In genomic region chr12:10213168-10214130, GRCh38 we compare ENCODE assay signal across 9 cellular contexts. TPM values are rescaled to one million over a fixed set of nuclear protein-coding genes. Genes with fewer than 3 reads are reported as not detected.
DNase-seq lines count a peak whose midpoint lies in the region; ATAC-seq and TF ChIP-seq lines count a peak whose summit lies in the region.
"Had no signal": no experiment of that assay in that cellular context is flagged by ENCODE, and none has a peak within 500 bp of the region (broad histone marks: within the 10 kb centered on the region; RNA-seq: fewer than 3 reads in every experiment).

No MANE protein-coding gene starts in this region.

- peaks cover 9% of the 10 kb centered on the region for H3K36me3 ChIP-seq in IMR-90 (ENCODE audit: control insufficient read depth, insufficient read depth, low read length)
- H3K36me3 ChIP-seq in adrenal gland (replicated peaks in 1 of 2) = peaks cover 0 to 7% of the 10 kb centered on the region in 2 donors

- H3K79me1 ChIP-seq in IMR-90 (ENCODE audit: low read depth in 1 of 2, low read length in 2 of 2) = peaks cover 6 to 33% of the 10 kb centered on the region in 2 experiments; a peak in 3 of 4 replicates

- H2AFZ ChIP-seq in IMR-90 (replicated peaks; ENCODE audit: low read length, poor library complexity) = peak overlapping the region; percentile 92

- H3K4me1 Mint-ChIP-seq in CD14-positive monocyte (peaks cover 17% of the 10 kb centered on the region), type B pancreatic cell (ENCODE audit: unreplicated experiment) (peaks cover 5% of the 10 kb centered on the region)
- H3K4me1 Mint-ChIP-seq in T-helper 1 cell treated with Interleukin-12 subunit alpha and Interleukin-12 subunit beta and Interleukin-4 antibody, amounts not matched to agents 30 μg/mL and 1 μg/mL, for 36 hours (ENCODE audit: low read depth) = peaks cover 27% of the 10 kb centered on the region

- H3K27ac ChIP-seq in IMR-90 (ENCODE audit: insufficient read depth, low read length) (peak overlapping the region; percentile 98), adrenal gland (peak overlapping the region; percentile 98 to 100 (median 99))

- peak overlapping the region; percentile 96 for H3K4ac ChIP-seq in IMR-90 (ENCODE audit: low read depth, low read length)

- H3K36me3 Mint-ChIP-seq in CD14-positive monocyte (peaks cover 29 to 30% of the 10 kb centered on the region in 2 donors), type B pancreatic cell (peaks cover 17% of the 10 kb centered on the region)
- no peaks in the 10 kb centered on the region for H3K36me3 Mint-ChIP-seq in T-helper 1 cell treated with Interleukin-12 subunit alpha and Interleukin-12 subunit beta and Interleukin-4 antibody, amounts not matched to agents 30 μg/mL and 1 μg/mL, for 36 hours (ENCODE audit: low read depth)

- TF ChIP-seq RAD21 in IMR-90 (IDR thresholded peaks at IDR 0.05; ENCODE audit: low read length) = no peak

- peak overlapping the region; percentile 98 for H3K14ac ChIP-seq in IMR-90 (replicated peaks; ENCODE audit: low read depth, low read length)

- intact Hi-C loops in CD14-positive monocyte (cut with micrococcal nuclease) = loop anchor here in 1 of 2 donors (10.0 kb wide), 3 partner anchors 59 to 349 kb away; partner anchors contain the start of gene CLEC2B
- intact Hi-C loops in IMR-90 (cut with micrococcal nuclease) = loop anchor here (1.0 to 10.0 kb wide), 6 partner anchors 60 to 469 kb away; partner anchors contain the start of genes CLEC12B and CLEC2B
- intact Hi-C loops in adrenal gland (cut with DNase I) = no loop called here
- intact Hi-C loops in left ventricle myocardium superior (cut with micrococcal nuclease) = no loop called here
- intact Hi-C loops in posterior vena cava (cut with DNase I) = loop anchor here in 1 of 2 donors (10.0 kb wide), 1 partner anchor 961 kb away; the partner anchor contains the start of gene SMIM10L1

- H3K4me1 ChIP-seq in IMR-90 (ENCODE audit: control insufficient read depth, insufficient read depth, low read length) (peaks cover 3% of the 10 kb centered on the region; the same call in 1 of the 2 replicates), adrenal gland (replicated peaks in 1 of 2) (peaks cover 16 to 23% of the 10 kb centered on the region in 2 donors)

- no peaks in the 10 kb centered on the region for H3K9me3 ChIP-seq in IMR-90 (ENCODE audit: control insufficient read depth, insufficient read depth, low read length)
- H3K9me3 ChIP-seq in adrenal gland (replicated peaks in 1 of 3) = no peaks in the 10 kb centered on the region

- H3K9me1 ChIP-seq in IMR-90 (ENCODE audit: insufficient read depth, low read length) = peaks cover 7% of the 10 kb centered on the region

- H3K56ac ChIP-seq in IMR-90 (ENCODE audit: extremely low read depth, insufficient read depth, low read length) = peak overlapping the region; percentile 95

- H3K27me3 ChIP-seq in IMR-90 (ENCODE audit: control insufficient read depth, insufficient read depth, low read length) (no peaks in the 10 kb centered on the region), adrenal gland (no peaks in the 10 kb centered on the region)

- no TSS peak for BruUV-seq in IMR-90 (replicated peaks; lab: Mats Ljungman, UMichigan)

- H3K4me3 Mint-ChIP-seq in CD14-positive monocyte (peak overlapping the region; percentile 96 to 99), type B pancreatic cell (peak overlapping the region; percentile 97)
- H3K4me3 Mint-ChIP-seq in T-helper 1 cell treated with Interleukin-12 subunit alpha and Interleukin-12 subunit beta and Interleukin-4 antibody, amounts not matched to agents 30 μg/mL and 1 μg/mL, for 36 hours = peak overlapping the region; percentile 93

- peaks cover 0 to 2% (median 0%) of the 10 kb centered on the region in 7 donors for H3K9me3 Mint-ChIP-seq in CD14-positive monocyte
- no peaks in the 10 kb centered on the region for H3K9me3 Mint-ChIP-seq in T-helper 1 cell treated with Interleukin-12 subunit alpha and Interleukin-12 subunit beta and Interleukin-4 antibody, amounts not matched to agents 30 μg/mL and 1 μg/mL, for 36 hours
- no peaks in the 10 kb centered on the region for H3K9me3 Mint-ChIP-seq in type B pancreatic cell

- H3K4me3 ChIP-seq in IMR-90 (ENCODE audit: insufficient read depth, low read depth, low read length) = peak overlapping the region; percentile 89
- H3K4me3 ChIP-seq in adrenal gland = peak overlapping the region; percentile 82 to 97 (median 89)

- H4K5ac ChIP-seq in IMR-90 (ENCODE audit: low read depth, low read length) = peak overlapping the region; percentile 77

- peak overlapping the region; percentile 98 for H4K91ac ChIP-seq in IMR-90 (ENCODE audit: insufficient read depth, low read depth, low read length)

- H4K20me1 ChIP-seq in IMR-90 (ENCODE audit: insufficient read depth, low read length) = peaks cover 26% of the 10 kb centered on the region

- H3K4me2 ChIP-seq in IMR-90 (ENCODE audit: low read depth, low read length) = peak overlapping the region; percentile 91

- in situ Hi-C loops in IMR-90 (cut with MboI; ENCODE audit: low sequenced_read_pairs) = no loop called here

- peak overlapping the region; percentile 94 for H2AK9ac ChIP-seq in IMR-90 (replicated peaks; ENCODE audit: low read depth, low read length, poor library complexity)

- H3K27ac Mint-ChIP-seq in CD14-positive monocyte (peak overlapping the region; percentile 99 to 100 (median 99)), type B pancreatic cell (peak overlapping the region; percentile 100)
- H3K27ac Mint-ChIP-seq in T-helper 1 cell treated with Interleukin-12 subunit alpha and Interleukin-12 subunit beta and Interleukin-4 antibody, amounts not matched to agents 30 μg/mL and 1 μg/mL, for 36 hours = peak overlapping the region; percentile 91

- WGBS in IMR-90 (ENCODE audit: extremely low coverage in 2 of 2, insufficient read length in 1 of 2), 2 experiments = 0% methylated on average over 8 of the region's 47 CpGs; no CpG with 5 or more reads in 1 of the 2 experiments
- 0 to 1% (median 1%) methylated on average over 25 to 47 of the region's 47 CpGs for WGBS in adrenal gland, 4 donors

- peak; percentile 55 for ATAC-seq in GM19455 (IDR thresholded peaks at IDR 0.05; ENCODE audit: unreplicated experiment)
- peak; percentile 53 for ATAC-seq in IMR-90 (ENCODE audit: low read depth)
- peak; percentile 64 for ATAC-seq in left ventricle myocardium superior

- peak overlapping the region; percentile 94 for H2BK120ac ChIP-seq in IMR-90 (ENCODE audit: low read depth, low read length)

- H2BK5ac ChIP-seq in IMR-90 (ENCODE audit: low read depth, low read length, poor library complexity, severe bottlenecking) = peak overlapping the region; percentile 88

- CTCF ChIA-PET in IMR-90 (lab: Yijun Ruan, JAX) = interaction anchor here (0.9 to 1.9 kb wide), 2 partner anchors 10 to 60 kb away, joined by 3 to 6 read pairs; no protein-coding TSS in a partner anchor

- H2AK5ac ChIP-seq in IMR-90 (ENCODE audit: low read depth, low read length) = peak overlapping the region; percentile 94

- peak overlapping the region; percentile 89 for H3K9ac ChIP-seq in IMR-90 (ENCODE audit: low read depth, low read length)

- TF ChIP-seq CTCF in CD14-positive monocyte (IDR thresholded peaks at IDR 0.05) = no peak
- TF ChIP-seq CTCF in IMR-90 (conservative IDR thresholded peaks at IDR 0.05; ENCODE audit: low read depth, low read length) = no peak
- TF ChIP-seq CTCF in adrenal gland (IDR thresholded peaks at IDR 0.05) = no peak
- TF ChIP-seq CTCF in type B pancreatic cell (conservative IDR thresholded peaks at IDR 0.05) = no peak

- POLR2A ChIA-PET in IMR-90 (lab: Charles Lee; ENCODE audit: unreplicated experiment) = interaction anchor here (0.6 to 1.9 kb wide), 8 partner anchors 19 to 432 kb away, joined by 3 to 23 read pairs (median 5); no protein-coding TSS in a partner anchor

- DNase-seq in CD14-positive monocyte (ENCODE audit: low spot score) (peak; percentile 91), IMR-90 (peak; percentile 87), adrenal gland (peak; percentile 64 to 91 (median 82)), left ventricle myocardium superior (peak; percentile 78), posterior vena cava (ENCODE audit: low spot score) (peak; percentile 93), type B pancreatic cell (ENCODE audit: extremely low spot score, unreplicated experiment) (no peak)

- peak overlapping the region; percentile 75 to 88 for H4K8ac ChIP-seq in IMR-90 (ENCODE audit: low read depth in 2 of 2, low read length in 2 of 2)

- peak; percentile 92 for TF ChIP-seq POLR2A in IMR-90 (IDR thresholded peaks at IDR 0.05; ENCODE audit: low read depth, low read length)
- peak; percentile 71 to 74 for TF ChIP-seq POLR2A in adrenal gland (IDR thresholded peaks at IDR 0.05)

- H2BK20ac ChIP-seq in IMR-90 (ENCODE audit: low read depth, low read length) = peak overlapping the region; percentile 58

- dilution Hi-C loops in IMR-90 (cut with HindIII; ENCODE audit: low sequenced_read_pairs, unreplicated experiment) = no loop called here

- H3K27me3 Mint-ChIP-seq in CD14-positive monocyte (ENCODE audit: low read depth in 3 of 3) = peaks cover 1 to 6% (median 3%) of the 10 kb centered on the region in 3 donors
- peaks cover 18% of the 10 kb centered on the region for H3K27me3 Mint-ChIP-seq in T-helper 1 cell treated with Interleukin-12 subunit alpha and Interleukin-12 subunit beta and Interleukin-4 antibody, amounts not matched to agents 30 μg/mL and 1 μg/mL, for 36 hours (ENCODE audit: low read depth)
- peaks cover 7% of the 10 kb centered on the region for H3K27me3 Mint-ChIP-seq in type B pancreatic cell

- peak overlapping the region; percentile 98 for H3K23ac ChIP-seq in IMR-90 (ENCODE audit: low read depth, low read length)

- peak overlapping the region; percentile 79 for H2BK15ac ChIP-seq in IMR-90 (ENCODE audit: low read depth, low read length)

- H3K18ac ChIP-seq in IMR-90 (ENCODE audit: low read depth, low read length) = peak overlapping the region; percentile 85

RNA-seq across cellular contexts. Expression of gene GABARAPL1, which starts 0.8 kb away (rescaled TPM):
- 10 to 100 TPM; 13.1 to 15.5 TPM for polyA plus RNA-seq in CD14-positive monocyte
- total RNA-seq in IMR-90 (2012; rRNA removed) = 51.6 and 63.0 TPM in 2 replicates
- polyA plus RNA-seq in IMR-90 (2012; rRNA removed) = 75.9 and 93.6 TPM in 2 replicates
- 37.6 and 40.6 TPM in 2 replicates for polyA plus RNA-seq in IMR-90 (2012; cell fraction: cytosol; rRNA removed)
- 45.0 and 217 TPM in 2 replicates for polyA plus RNA-seq in IMR-90 (2012; cell fraction: nucleus; rRNA removed; ENCODE audit: low replicate concordance)
- 100 to 1,000 TPM in 3 of 8 donors, 10 to 100 TPM in 5; 71.6 to 146 (median 89.4) TPM for total RNA-seq in adrenal gland
- polyA plus RNA-seq in adrenal gland = 100 to 1,000 TPM in 1 of 3 donors, 10 to 100 TPM in 2; 58.2 to 224 (median 58.9) TPM
- 217 TPM for total RNA-seq in left ventricle myocardium superior
- 10 to 100 TPM; 73.5 to 77.0 TPM for total RNA-seq in posterior vena cava
- total RNA-seq in type B pancreatic cell (ENCODE audit: low replicate concordance) = 43.5 and 252 TPM in 2 replicates

RNA-seq across cellular contexts. Expression of gene TMEM52B, which starts 34.6 kb away (rescaled TPM):
- polyA plus RNA-seq in CD14-positive monocyte = under 1 TPM; 0.54 to 0.58 TPM
- 2.0 and 3.1 TPM in 2 replicates for total RNA-seq in IMR-90 (2012; rRNA removed)
- 2.4 and 3.6 TPM in 2 replicates for polyA plus RNA-seq in IMR-90 (2012; rRNA removed)
- polyA plus RNA-seq in IMR-90 (2012; cell fraction: cytosol; rRNA removed) = 1.8 and 2.8 TPM in 2 replicates
- 1.9 and 2.8 TPM in 2 replicates for polyA plus RNA-seq in IMR-90 (2012; cell fraction: nucleus; rRNA removed; ENCODE audit: low replicate concordance)
- 1 to 10 TPM in 1 of 8 donors, under 1 TPM in 5, not detected in 2; 0.07 to 2.3 (median 0.34) TPM for total RNA-seq in adrenal gland
- polyA plus RNA-seq in adrenal gland = under 1 TPM; 0.07 to 0.56 (median 0.37) TPM
- total RNA-seq in left ventricle myocardium superior = not detected
- total RNA-seq in posterior vena cava = not detected
- 0.68 and 3.4 TPM in 2 replicates for total RNA-seq in type B pancreatic cell (ENCODE audit: low replicate concordance)
- total RNA-seq: T-helper 1 cell treated with Interleukin-12 subunit alpha and Interleukin-12 subunit beta and Interleukin-4 antibody, amounts not matched to agents 30 ng/mL and 1 ng/mL, for 36 hours had no signal

RNA-seq across cellular contexts. Expression of gene OLR1, which starts 41.5 kb away (rescaled TPM):
- polyA plus RNA-seq in CD14-positive monocyte (under 1 TPM; 0.88 to 0.99 TPM), IMR-90 (2012; rRNA removed) (2.8 and 4.1 TPM in 2 replicates), adrenal gland (1 to 10 TPM in 2 of 3 donors, under 1 TPM in 1; 0.37 to 2.2 (median 1.9) TPM)
- total RNA-seq in IMR-90 (2012; rRNA removed) (2.5 and 3.2 TPM in 2 replicates), adrenal gland (1 to 10 TPM in 2 of 8 donors, under 1 TPM in 5, not detected in 1; 0.35 to 1.8 (median 0.68) TPM), left ventricle myocardium superior (0.64 TPM), posterior vena cava (under 1 TPM in 1 of 2 donors, not detected in 1; 0.71 TPM), type B pancreatic cell (ENCODE audit: low replicate concordance) (0.19 and 2.8 TPM in 2 replicates)
- 1.3 TPM in 2 replicates for polyA plus RNA-seq in IMR-90 (2012; cell fraction: cytosol; rRNA removed)
- polyA plus RNA-seq in IMR-90 (2012; cell fraction: nucleus; rRNA removed; ENCODE audit: low replicate concordance) = 0.23 and 2.8 TPM in 2 replicates
- total RNA-seq: T-helper 1 cell treated with Interleukin-12 subunit alpha and Interleukin-12 subunit beta and Interleukin-4 antibody, amounts not matched to agents 30 ng/mL and 1 ng/mL, for 36 hours had no signal
